In the genomic region with DNA sequence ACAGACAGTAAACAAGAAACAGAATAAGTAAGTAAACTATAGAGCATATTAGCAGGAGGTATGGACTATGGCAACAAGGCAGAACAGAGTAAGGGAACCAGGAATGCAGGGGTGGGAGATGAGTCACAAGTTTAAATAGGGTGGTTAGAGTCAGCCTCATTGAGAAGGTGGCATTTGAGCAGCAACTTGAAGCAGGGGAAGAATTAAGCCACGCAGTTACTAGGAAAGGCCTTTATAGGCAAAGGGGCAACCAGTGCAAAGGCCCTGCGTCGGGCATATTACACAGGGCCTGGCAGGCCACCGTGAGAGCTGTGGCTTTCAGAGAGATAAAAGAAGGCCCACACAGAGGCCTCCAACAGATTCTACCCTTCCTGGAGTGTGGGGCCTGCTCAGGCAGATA, we compare ENCODE assay signal across 9 cellular contexts.
A peak's percentile ranks its signal among the peaks of the same experiment; 100 is the strongest.
DNase-seq lines count a peak whose midpoint lies in the region; ATAC-seq and TF ChIP-seq lines count a peak whose summit lies in the region.
"Had no signal": no experiment of that assay in that cellular context is flagged by ENCODE, and none has a peak within 500 bp of the region (broad histone marks: within the 10 kb centered on the region; RNA-seq: fewer than 3 reads in every experiment).

No MANE protein-coding gene starts in this region.

- intact Hi-C loops in activated B cell treated with CpG ODN at 0.5 μM for 24 hours (cut with micrococcal nuclease): no loop called here

- DNase-seq in activated T-cell treated with anti-CD3 and anti-CD28 coated beads, Interleukin-2, amount 50 U/mL, for 24 hours: peak; percentile 56
- DNase-seq in activated T-cell treated with anti-CD3 and anti-CD28 coated beads for 4 hours (no peak), activated B cell treated with CpG ODN at 0.5 μM for 24 hours (no peak), fibroblast of the aortic adventitia (ENCODE audit: low read depth) (peak; percentile 55), NCI-H2171 (lab: John Stamatoyannopoulos, UW) (no peak)
- peak; percentile 62 for DNase-seq in stimulated activated naive CD8-positive, alpha-beta T cell treated with anti-CD3 and anti-CD28 coated beads, Interleukin-15, Interleukin-2, amounts not matched to agents 100 U/mL and 50 U/mL, for 24 hours

- CTCF ChIA-PET in activated B cell treated with CpG ODN at 0.5 μM for 24 hours (lab: Charles Lee): no interaction called here

- ATAC-seq in activated B cell treated with CpG ODN at 0.5 μM for 24 hours (ENCODE audit: low read depth) (no peak), HG02852 (IDR thresholded peaks at IDR 0.05; ENCODE audit: unreplicated experiment) (no peak), GM18505 (IDR thresholded peaks at IDR 0.05; ENCODE audit: unreplicated experiment) (no peak)
- ATAC-seq in stimulated activated naive CD8-positive, alpha-beta T cell treated with anti-CD3 and anti-CD28 coated beads, Interleukin-15, Interleukin-2, amounts not matched to agents 100 U/mL and 50 U/mL, for 24 hours: peak; percentile 80

- H3K4me3 Mint-ChIP-seq in activated T-cell treated with anti-CD3 and anti-CD28 coated beads, Interleukin-2, amount 50 U/mL, for 24 hours: no peak overlapping the region
- H3K4me3 Mint-ChIP-seq in activated B cell treated with CpG ODN at 0.5 μM for 24 hours: no peak overlapping the region

- H3K4me1 Mint-ChIP-seq in activated T-cell treated with anti-CD3 and anti-CD28 coated beads, Interleukin-2, amount 50 U/mL, for 24 hours (ENCODE audit: low read depth): peaks cover 100% of the 10 kb centered on the region
- peaks cover 90% of the 10 kb centered on the region for H3K4me1 Mint-ChIP-seq in activated B cell treated with CpG ODN at 0.5 μM for 24 hours

- H3K27me3 Mint-ChIP-seq in activated T-cell treated with anti-CD3 and anti-CD28 coated beads, Interleukin-2, amount 50 U/mL, for 24 hours: no peaks in the 10 kb centered on the region
- H3K27me3 Mint-ChIP-seq in activated B cell treated with CpG ODN at 0.5 μM for 24 hours: no peaks in the 10 kb centered on the region

- H3K27ac Mint-ChIP-seq in activated T-cell treated with anti-CD3 and anti-CD28 coated beads, Interleukin-2, amount 50 U/mL, for 24 hours: peak overlapping the region; percentile 92
- peak overlapping the region; percentile 38 for H3K27ac Mint-ChIP-seq in activated B cell treated with CpG ODN at 0.5 μM for 24 hours

- POLR2A ChIA-PET in activated B cell treated with CpG ODN at 0.5 μM for 24 hours (lab: Charles Lee): no interaction called here

- TF ChIP-seq CTCF in activated B cell treated with CpG ODN at 0.5 μM for 24 hours (IDR thresholded peaks at IDR 0.05) (no peak), fibroblast of the aortic adventitia (IDR thresholded peaks at IDR 0.05; ENCODE audit: insufficient read depth, low read length) (no peak)

- no peaks in the 10 kb centered on the region for H3K9me3 Mint-ChIP-seq in activated T-cell treated with anti-CD3 and anti-CD28 coated beads, Interleukin-2, amount 50 U/mL, for 24 hours
- no peaks in the 10 kb centered on the region for H3K9me3 Mint-ChIP-seq in activated B cell treated with CpG ODN at 0.5 μM for 24 hours

- TF ChIP-seq POLR2A in GM18505 (IDR thresholded peaks at IDR 0.05; ENCODE audit: borderline replicate concordance, extremely low read depth, insufficient read depth, insufficient read length): no peak

- H3K4me3 ChIP-seq in fibroblast of the aortic adventitia (ENCODE audit: low read depth, low read length): no peak overlapping the region
- H3K4me3 ChIP-seq: SK-N-MC had no signal

- no peaks in the 10 kb centered on the region for H3K36me3 Mint-ChIP-seq in activated T-cell treated with anti-CD3 and anti-CD28 coated beads, Interleukin-2, amount 50 U/mL, for 24 hours (ENCODE audit: low read depth)
- H3K36me3 Mint-ChIP-seq in activated B cell treated with CpG ODN at 0.5 μM for 24 hours (ENCODE audit: low read depth): no peaks in the 10 kb centered on the region

Comparison
In these comparisons a context has a peak if more than half of its experiments do, and no peak if none do; other contexts are left out.
1. DNase-seq: peak in activated T-cell treated with anti-CD3 and anti-CD28 coated beads, Interleukin-2, amount 50 U/mL, for 24 hours (single experiment), fibroblast of the aortic adventitia (single experiment) and stimulated activated naive CD8-positive, alpha-beta T cell treated with anti-CD3 and anti-CD28 coated beads, Interleukin-15, Interleukin-2, amounts not matched to agents 100 U/mL and 50 U/mL, for 24 hours (single experiment); none in activated T-cell treated with anti-CD3 and anti-CD28 coated beads for 4 hours (single experiment), activated B cell treated with CpG ODN at 0.5 μM for 24 hours (single experiment) and NCI-H2171 (single experiment).